ENCODE assay signal across 10 cellular contexts in genomic region chr6:6969761-6970223, GRCh38.
DNase-seq lines count a peak whose midpoint lies in the region; ATAC-seq lines count a peak whose summit lies in the region.
"Had no signal": no experiment of that assay in that cellular context is flagged by ENCODE, and none has a peak within 500 bp of the region (broad histone marks: within the 10 kb centered on the region; RNA-seq: fewer than 3 reads in every experiment).

No MANE protein-coding gene starts in this region.

- no peak for ATAC-seq in GM18520 (IDR thresholded peaks at IDR 0.05; ENCODE audit: unreplicated experiment)
- no peak for ATAC-seq in GM21825 (IDR thresholded peaks at IDR 0.05; ENCODE audit: unreplicated experiment)
- ATAC-seq: left ventricle myocardium superior had no signal

- peak; percentile 19 for DNase-seq in activated effector memory CD4-positive, alpha-beta T cell treated with anti-CD3 and anti-CD28 coated beads, Interleukin-2, amount 50 U/mL, for 16 hours
- DNase-seq in activated effector memory CD4-positive, alpha-beta T cell treated with Interleukin-2 at 50 U/mL for 16 hours: no peak
- DNase-seq in SW480 (ENCODE audit: low spot score) (peak; percentile 94), left kidney (ENCODE audit: low read depth, low spot score) (peak; percentile 58), ureter (ENCODE audit: low spot score) (peak; percentile 88), NCI-H1105 (lab: John Stamatoyannopoulos, UW) (no peak)
- DNase-seq: GM23248, left ventricle myocardium superior had no signal

Comparison
In these comparisons a context has a peak if more than half of its experiments do, and no peak if none do; other contexts are left out.
1. DNase-seq: peak in activated effector memory CD4-positive, alpha-beta T cell treated with anti-CD3 and anti-CD28 coated beads, Interleukin-2, amount 50 U/mL, for 16 hours (single experiment), SW480 (single experiment), left kidney (single experiment) and ureter (single experiment); none in activated effector memory CD4-positive, alpha-beta T cell treated with Interleukin-2 at 50 U/mL for 16 hours (single experiment) and NCI-H1105 (single experiment).